ENCODE assay signal across 8 cellular contexts in genomic region chr7:143372070-143372469, GRCh38. TPM values are rescaled to one million over a fixed set of nuclear protein-coding genes. Genes with fewer than 3 reads are reported as not detected.
DNase-seq lines count a peak whose midpoint lies in the region; ATAC-seq and TF ChIP-seq lines count a peak whose summit lies in the region.

No MANE protein-coding gene starts in this region.

- no peaks in the 10 kb centered on the region for H3K27me3 ChIP-seq in upper lobe of right lung

- no peak overlapping the region for H3K4me3 Mint-ChIP-seq in activated naive CD4-positive, alpha-beta T cell treated with anti-CD3 and anti-CD28 coated beads for 36 hours

- peaks cover 19% of the 10 kb centered on the region for H3K4me1 ChIP-seq in upper lobe of right lung

- TF ChIP-seq CTCF in upper lobe of right lung (IDR thresholded peaks at IDR 0.05): no peak

- no peak overlapping the region for H3K4me3 ChIP-seq in upper lobe of right lung

- CTCF ChIA-PET in activated naive CD4-positive, alpha-beta T cell treated with anti-CD3 and anti-CD28 coated beads for 36 hours (lab: Charles Lee): interaction anchor here (0.6 to 2.2 kb wide), 12 partner anchors 11 to 132 kb away, joined by 3 to 21 read pairs (median 4); partner anchors contain the start of gene EPHA1

- intact Hi-C loops in activated naive CD4-positive, alpha-beta T cell treated with anti-CD3 and anti-CD28 coated beads for 36 hours (cut with micrococcal nuclease): loop anchor here (1.0 to 10.0 kb wide), 6 partner anchors 8 to 1463 kb away; partner anchors contain the start of genes CASP2, EPHA1 and TPK1
- intact Hi-C loops in upper lobe of right lung (cut with DNase I): no loop called here

- H3K4me1 Mint-ChIP-seq in activated naive CD4-positive, alpha-beta T cell treated with anti-CD3 and anti-CD28 coated beads for 36 hours (ENCODE audit: low read depth): peaks cover 41% of the 10 kb centered on the region

- no peaks in the 10 kb centered on the region for H3K36me3 ChIP-seq in upper lobe of right lung

- H3K36me3 Mint-ChIP-seq in activated naive CD4-positive, alpha-beta T cell treated with anti-CD3 and anti-CD28 coated beads for 36 hours (ENCODE audit: low read depth): no peaks in the 10 kb centered on the region

- DNase-seq in COR-L47 (lab: John Stamatoyannopoulos, UW): peak; percentile 57
- peak; percentile 75 for DNase-seq in NCI-H2196 treated with DMSO at 0.1 percent for 48 hours (lab: John Stamatoyannopoulos, UW; ENCODE audit: unreplicated experiment)
- DNase-seq in activated naive CD4-positive, alpha-beta T cell treated with anti-CD3 and anti-CD28 coated beads for 36 hours: peak; percentile 90
- DNase-seq in kidney glomerular epithelial cell (lab: John Stamatoyannopoulos, UW): peak; percentile 17
- DNase-seq in upper lobe of right lung: no peak
- no peak for DNase-seq in NCI-H146 (lab: John Stamatoyannopoulos, UW)

- H3K27me3 Mint-ChIP-seq in activated naive CD4-positive, alpha-beta T cell treated with anti-CD3 and anti-CD28 coated beads for 36 hours (ENCODE audit: low read depth): no peaks in the 10 kb centered on the region

- peak overlapping the region; percentile 24 for H3K27ac Mint-ChIP-seq in activated naive CD4-positive, alpha-beta T cell treated with anti-CD3 and anti-CD28 coated beads for 36 hours

- no peaks in the 10 kb centered on the region for H3K9me3 ChIP-seq in upper lobe of right lung

- no peaks in the 10 kb centered on the region for H3K9me3 Mint-ChIP-seq in activated naive CD4-positive, alpha-beta T cell treated with anti-CD3 and anti-CD28 coated beads for 36 hours

- ATAC-seq in upper lobe of right lung (peak; percentile 62), HG03354 (IDR thresholded peaks at IDR 0.05; ENCODE audit: poor library complexity, severe bottlenecking, unreplicated experiment) (no peak), HG02852 (IDR thresholded peaks at IDR 0.05; ENCODE audit: unreplicated experiment) (no peak)

- H3K27ac ChIP-seq in upper lobe of right lung: no peak overlapping the region

RNA-seq across cellular contexts. Expression of gene ZYX, which starts 9.1 kb away (rescaled TPM):
- 10 to 100 TPM; 75.1 to 81.5 TPM for total RNA-seq in activated naive CD4-positive, alpha-beta T cell treated with anti-CD3 and anti-CD28 coated beads for 36 hours
- 263 TPM for total RNA-seq in upper lobe of right lung

RNA-seq across cellular contexts. Expression of gene FAM131B, which starts 9.6 kb away (rescaled TPM):
- total RNA-seq in activated naive CD4-positive, alpha-beta T cell treated with anti-CD3 and anti-CD28 coated beads for 36 hours: 1 to 10 TPM; 1.5 to 1.7 TPM
- total RNA-seq in upper lobe of right lung: 0.90 TPM

RNA-seq across cellular contexts. Expression of gene EPHA1, which starts 36.6 kb away (rescaled TPM):
- 1 to 10 TPM; 1.0 to 1.3 TPM for total RNA-seq in activated naive CD4-positive, alpha-beta T cell treated with anti-CD3 and anti-CD28 coated beads for 36 hours
- total RNA-seq in upper lobe of right lung: 13.9 TPM

RNA-seq across cellular contexts. Expression of gene CLCN1, which starts 56.2 kb away (rescaled TPM):
- total RNA-seq in activated naive CD4-positive, alpha-beta T cell treated with anti-CD3 and anti-CD28 coated beads for 36 hours: not detected
- not detected for total RNA-seq in upper lobe of right lung

Comparison
In these comparisons a context has a peak if more than half of its experiments do, and no peak if none do; other contexts are left out.
1. DNase-seq: peak in COR-L47 (single experiment), NCI-H2196 treated with DMSO at 0.1 percent for 48 hours (single experiment), activated naive CD4-positive, alpha-beta T cell treated with anti-CD3 and anti-CD28 coated beads for 36 hours (single experiment) and kidney glomerular epithelial cell (single experiment); none in upper lobe of right lung (single experiment) and NCI-H146 (single experiment).